10 cellular contexts compared by ENCODE assay signal in the genomic region with DNA sequence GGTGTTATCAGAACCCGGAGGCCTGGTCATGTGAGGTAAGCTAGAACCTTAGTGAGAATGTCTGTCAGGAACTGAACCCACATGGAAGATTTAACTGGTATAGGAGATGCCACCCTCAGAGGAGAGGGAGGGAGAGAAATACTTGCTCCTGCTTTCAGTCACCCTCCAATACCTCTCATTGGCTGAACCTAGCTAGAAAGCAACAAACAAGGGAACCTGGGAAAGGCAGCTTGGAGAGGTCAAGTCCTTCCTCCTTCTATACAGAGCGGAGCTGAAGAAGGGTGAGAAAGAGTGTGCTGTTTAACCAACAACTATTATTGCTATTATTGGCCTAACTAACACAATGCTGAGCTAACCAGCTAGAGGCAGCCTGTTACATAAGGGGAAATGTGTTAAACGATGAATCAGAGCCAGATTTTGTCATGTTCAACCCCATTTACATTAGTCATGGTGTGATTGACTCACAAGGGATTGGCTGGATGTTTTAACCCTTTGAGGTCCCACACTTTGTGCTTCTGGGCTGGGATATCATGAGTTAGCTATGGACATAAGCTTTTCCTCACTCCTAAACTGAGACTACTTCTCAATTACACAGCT.
A peak's percentile ranks its signal among the peaks of the same experiment; 100 is the strongest.
DNase-seq lines count a peak whose midpoint lies in the region; ATAC-seq and TF ChIP-seq lines count a peak whose summit lies in the region.
"Had no signal": no experiment of that assay in that cellular context is flagged by ENCODE, and none has a peak within 500 bp of the region (broad histone marks: within the 10 kb centered on the region; RNA-seq: fewer than 3 reads in every experiment).

No MANE protein-coding gene starts in this region.

- no peak overlapping the region for H3K4me3 ChIP-seq in epithelial cell of proximal tubule (ENCODE audit: low read depth, low read length)

- no peak for ATAC-seq in HG03139 (IDR thresholded peaks at IDR 0.05; ENCODE audit: unreplicated experiment)

- peak; percentile 53 for DNase-seq in GM04503 (ENCODE audit: low read depth)
- DNase-seq in NOMO-1 treated with DMSO at 0.1 percent for 48 hours (lab: John Stamatoyannopoulos, UW; ENCODE audit: unreplicated experiment): peak; percentile 75
- DNase-seq in epithelial cell of proximal tubule (ENCODE audit: low read depth): peak; percentile 68
- DNase-seq in pulmonary artery endothelial cell (ENCODE audit: low read depth, low spot score): peak; percentile 29
- no peak for DNase-seq in NCI-H446 treated with DMSO at 0.1 percent for 48 hours (lab: John Stamatoyannopoulos, UW)
- no peak for DNase-seq in NCI-H128 (lab: John Stamatoyannopoulos, UW; ENCODE audit: unreplicated experiment)
- DNase-seq: activated naive CD4-positive, alpha-beta T cell treated with anti-CD3 and anti-CD28 coated beads for 36 hours; NCI-H1092; stimulated activated naive CD4-positive, alpha-beta T cell treated with Interleukin-2 at 50 U/mL for 16 hours had no signal

- no peak for TF ChIP-seq CTCF in epithelial cell of proximal tubule (conservative IDR thresholded peaks at IDR 0.05; ENCODE audit: low read depth, low read length)

Comparison
In these comparisons a context has a peak if more than half of its experiments do, and no peak if none do; other contexts are left out.
1. DNase-seq: peak in GM04503 (single experiment), NOMO-1 treated with DMSO at 0.1 percent for 48 hours (single experiment), epithelial cell of proximal tubule (single experiment) and pulmonary artery endothelial cell (single experiment); none in NCI-H446 treated with DMSO at 0.1 percent for 48 hours (single experiment) and NCI-H128 (single experiment).